Comparison of ENCODE assay signal across 1 cellular context in the genomic region with DNA sequence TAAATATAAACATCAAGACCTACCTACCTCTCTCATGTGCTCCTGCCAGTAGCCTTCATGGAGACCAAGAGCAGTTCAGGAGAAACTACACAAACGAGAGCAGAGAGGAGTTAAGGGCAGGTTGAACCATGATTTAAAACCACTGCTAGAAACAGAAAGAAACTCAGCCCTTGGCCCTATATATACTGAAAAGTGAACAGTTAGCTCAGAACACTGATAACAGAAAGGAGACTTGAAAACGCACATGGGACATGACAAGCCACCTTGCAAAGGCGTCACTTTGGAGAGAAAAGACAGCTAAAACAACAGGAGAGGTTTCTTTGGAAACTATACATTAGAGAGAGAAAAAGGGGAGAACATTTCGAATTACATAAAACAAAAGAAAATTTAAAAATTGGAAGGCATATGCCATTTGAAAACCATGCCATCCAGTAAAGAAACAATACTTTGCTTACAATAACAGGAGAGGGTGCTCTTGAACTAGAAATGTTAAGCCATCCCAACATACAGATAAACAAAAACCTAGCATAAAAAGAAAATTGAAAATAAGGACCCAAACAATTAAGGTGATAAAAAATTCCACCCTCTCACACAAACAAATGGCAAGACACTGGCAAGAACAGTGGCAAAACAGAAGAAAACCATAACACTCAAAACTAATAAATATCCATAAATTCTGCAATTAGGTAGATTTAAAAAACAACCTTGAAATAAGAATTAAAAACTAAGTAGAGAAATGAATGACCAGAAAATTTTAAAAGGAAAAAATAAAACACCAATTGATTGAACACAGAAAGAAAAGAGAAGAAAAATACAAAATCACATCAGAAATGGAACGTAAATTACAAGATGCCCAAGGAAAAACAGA.
TF ChIP-seq lines count a peak whose summit lies in the region.

No MANE protein-coding gene starts in this region.

TF ChIP-seq in HCT116, 20 proteins besides CTCF, POLR2A, EP300 and RAD21 (continued from another document):
- TF ChIP-seq, protein P1, sequence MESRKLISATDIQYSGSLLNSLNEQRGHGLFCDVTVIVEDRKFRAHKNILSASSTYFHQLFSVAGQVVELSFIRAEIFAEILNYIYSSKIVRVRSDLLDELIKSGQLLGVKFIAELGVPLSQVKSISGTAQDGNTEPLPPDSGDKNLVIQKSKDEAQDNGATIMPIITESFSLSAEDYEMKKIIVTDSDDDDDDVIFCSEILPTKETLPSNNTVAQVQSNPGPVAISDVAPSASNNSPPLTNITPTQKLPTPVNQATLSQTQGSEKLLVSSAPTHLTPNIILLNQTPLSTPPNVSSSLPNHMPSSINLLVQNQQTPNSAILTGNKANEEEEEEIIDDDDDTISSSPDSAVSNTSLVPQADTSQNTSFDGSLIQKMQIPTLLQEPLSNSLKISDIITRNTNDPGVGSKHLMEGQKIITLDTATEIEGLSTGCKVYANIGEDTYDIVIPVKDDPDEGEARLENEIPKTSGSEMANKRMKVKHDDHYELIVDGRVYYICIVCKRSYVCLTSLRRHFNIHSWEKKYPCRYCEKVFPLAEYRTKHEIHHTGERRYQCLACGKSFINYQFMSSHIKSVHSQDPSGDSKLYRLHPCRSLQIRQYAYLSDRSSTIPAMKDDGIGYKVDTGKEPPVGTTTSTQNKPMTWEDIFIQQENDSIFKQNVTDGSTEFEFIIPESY (IDR thresholded peaks at IDR 0.05; ENCODE audit: extremely low read depth, insufficient replicate concordance, low read length): no peak
- TF ChIP-seq ZFX (IDR thresholded peaks at IDR 0.05) (no peak), FOSL1 (IDR thresholded peaks at IDR 0.05; ENCODE audit: low read depth) (no peak)
- TF ChIP-seq, protein P2, sequence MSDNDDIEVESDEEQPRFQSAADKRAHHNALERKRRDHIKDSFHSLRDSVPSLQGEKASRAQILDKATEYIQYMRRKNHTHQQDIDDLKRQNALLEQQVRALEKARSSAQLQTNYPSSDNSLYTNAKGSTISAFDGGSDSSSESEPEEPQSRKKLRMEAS (IDR thresholded peaks at IDR 0.05): no peak
